8 cellular contexts compared by ENCODE assay signal in genomic region chr6:28981833-28982475, GRCh38. TPM values are rescaled to one million over a fixed set of nuclear protein-coding genes. Genes with fewer than 3 reads are reported as not detected.
DNase-seq lines count a peak whose midpoint lies in the region; ATAC-seq and TF ChIP-seq lines count a peak whose summit lies in the region.

No MANE protein-coding gene starts in this region.

- DNase-seq in DMS 273 treated with DMSO at 0.1 percent for 48 hours (lab: John Stamatoyannopoulos, UW) (peak; percentile 85), HAP-1 (ENCODE audit: low spot score in 2 of 2) (peak; percentile 85), NCI-H1105 treated with DMSO at 0.1 percent for 48 hours (lab: John Stamatoyannopoulos, UW) (peak; percentile 86), T follicular helper cell (ENCODE audit: low read depth) (peak; percentile 55), adrenal gland (peak; percentile 75 to 95 (median 88)), heart right ventricle (peak; percentile 72 to 86), posterior cingulate gyrus (peak; percentile 48 to 94 (median 71)), type B pancreatic cell (ENCODE audit: extremely low spot score, unreplicated experiment) (peak; percentile 79)

- peak; percentile 72 to 90 (median 86) for ATAC-seq in heart right ventricle

- H3K36me3 Mint-ChIP-seq in type B pancreatic cell: peaks cover 14% of the 10 kb centered on the region

- H3K4me3 Mint-ChIP-seq in type B pancreatic cell: peak overlapping the region; percentile 92

- peak overlapping the region; percentile 94 for H3K27ac Mint-ChIP-seq in type B pancreatic cell

- H3K36me3 ChIP-seq in HAP-1 (replicated peaks): no peaks in the 10 kb centered on the region
- no peaks in the 10 kb centered on the region for H3K36me3 ChIP-seq in adrenal gland (replicated peaks in 1 of 2)
- no peaks in the 10 kb centered on the region for H3K36me3 ChIP-seq in heart right ventricle

- H3K27me3 ChIP-seq in HAP-1 (ENCODE audit: low read depth): no peaks in the 10 kb centered on the region
- no peaks in the 10 kb centered on the region for H3K27me3 ChIP-seq in adrenal gland
- H3K27me3 ChIP-seq in heart right ventricle: peaks cover 0 to 18% (median 14%) of the 10 kb centered on the region in 7 donors

- H3K9me3 ChIP-seq in HAP-1 (no peaks in the 10 kb centered on the region), adrenal gland (replicated peaks in 1 of 3) (no peaks in the 10 kb centered on the region), heart right ventricle (no peaks in the 10 kb centered on the region)

- peaks cover 13% of the 10 kb centered on the region for H3K27me3 Mint-ChIP-seq in type B pancreatic cell

- in situ Hi-C loops in HAP-1 (cut with MboI; ENCODE audit: low sequenced_read_pairs): loop anchor here (5.0 kb wide), 1 partner anchor 35 kb away; no protein-coding TSS in a partner anchor

- peak overlapping the region; percentile 45 for H3K4me3 ChIP-seq in HAP-1
- H3K4me3 ChIP-seq in adrenal gland: peak overlapping the region in 2 of 4 donors; percentile 32 to 60
- H3K4me3 ChIP-seq in heart right ventricle: peak overlapping the region; percentile 42 to 71 (median 66)

- H3K27ac ChIP-seq in adrenal gland: peak overlapping the region; percentile 43 to 85 (median 70)
- peak overlapping the region; percentile 21 to 76 (median 68) for H3K27ac ChIP-seq in heart right ventricle

- H3K9me3 Mint-ChIP-seq in type B pancreatic cell: peaks cover 11% of the 10 kb centered on the region

- intact Hi-C loops in adrenal gland (cut with DNase I) (loop anchor here (5.0 kb wide), 2 partner anchors 40 to 55 kb away; no protein-coding TSS in a partner anchor), heart right ventricle (cut with DNase I) (loop anchor here in 8 of 10 donors (1.0 to 10.0 kb wide), 15 partner anchors 35 to 1507 kb away; partner anchors contain the start of gene ZNF184 (in 1 of the 8)), posterior cingulate gyrus (cut with DNase I) (loop anchor here (1.0 to 5.0 kb wide), 4 partner anchors 35 to 143 kb away; no protein-coding TSS in a partner anchor)

- H3K4me1 ChIP-seq in HAP-1 (peaks cover 24% of the 10 kb centered on the region), adrenal gland (replicated peaks in 1 of 2) (peaks cover 0 to 5% of the 10 kb centered on the region in 2 donors), heart right ventricle (peaks cover 0 to 47% (median 6%) of the 10 kb centered on the region in 9 donors)

- TF ChIP-seq CTCF in adrenal gland (IDR thresholded peaks at IDR 0.05): peak in 3 of 6 experiments; percentile 10 to 25 (median 11)
- TF ChIP-seq CTCF in heart right ventricle (IDR thresholded peaks at IDR 0.05): peak in 5 of 9 donors; percentile 15 to 40 (median 23)
- no peak for TF ChIP-seq CTCF in type B pancreatic cell (conservative IDR thresholded peaks at IDR 0.05)

- 0 to 1% (median 1%) methylated on average over 23 of the region's 23 CpGs for WGBS in adrenal gland, 4 donors
- WGBS in heart right ventricle, 2 donors: 0% methylated on average over 23 of the region's 23 CpGs

- no peak for TF ChIP-seq POLR2A in adrenal gland (IDR thresholded peaks at IDR 0.05)

- peaks cover 54% of the 10 kb centered on the region for H3K4me1 Mint-ChIP-seq in type B pancreatic cell (ENCODE audit: unreplicated experiment)

RNA-seq across cellular contexts. Expression of gene ZNF311, which starts 23.2 kb away (rescaled TPM):
- total RNA-seq in adrenal gland (1 to 10 TPM in 2 of 8 donors, under 1 TPM in 4, not detected in 2; 0.41 to 1.4 (median 0.93) TPM), heart right ventricle (under 1 TPM; 0.08 to 0.39 (median 0.22) TPM), type B pancreatic cell (ENCODE audit: low replicate concordance) (0.68 and 2.2 TPM in 2 replicates)
- polyA plus RNA-seq in adrenal gland (1 to 10 TPM; 1.0 to 2.6 (median 1.4) TPM), heart right ventricle (under 1 TPM; 0.25 to 0.66 TPM)

RNA-seq across cellular contexts. Expression of gene TRIM27, which starts 58.2 kb away (rescaled TPM):
- 10 to 100 TPM; 38.3 to 67.4 (median 48.2) TPM for total RNA-seq in adrenal gland
- 10 to 100 TPM; 40.4 to 54.6 (median 53.8) TPM for polyA plus RNA-seq in adrenal gland
- 10 to 100 TPM; 14.7 to 23.1 (median 17.6) TPM for total RNA-seq in heart right ventricle
- 10 to 100 TPM; 21.0 to 26.2 TPM for polyA plus RNA-seq in heart right ventricle
- 49.2 and 78.0 TPM in 2 replicates for total RNA-seq in type B pancreatic cell (ENCODE audit: low replicate concordance)
